In the genomic region with DNA sequence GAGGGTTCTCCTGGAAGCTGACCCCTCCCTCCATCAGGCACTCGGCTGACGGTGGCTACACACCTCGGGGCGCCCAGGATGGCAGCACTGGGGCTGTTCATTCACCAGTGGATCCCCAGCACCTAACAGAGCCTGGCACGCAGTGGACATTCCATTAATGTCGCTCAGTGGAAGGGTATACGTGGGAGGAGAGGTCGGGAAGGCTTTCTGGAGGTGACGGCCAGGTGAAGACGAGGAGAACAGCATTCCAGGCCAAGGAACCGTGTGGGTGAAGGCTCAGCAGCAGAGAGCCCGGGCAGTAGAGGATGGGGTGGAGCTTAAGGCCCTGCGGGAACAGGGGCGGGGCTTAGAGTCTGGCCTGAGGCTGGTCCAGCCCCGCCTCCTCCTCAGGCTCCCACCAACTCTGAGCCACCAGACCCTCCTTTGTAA, we compare ENCODE assay signal across 11 cellular contexts. TPM values are rescaled to one million over a fixed set of nuclear protein-coding genes. Genes with fewer than 3 reads are reported as not detected.
DNase-seq lines count a peak whose midpoint lies in the region; ATAC-seq and TF ChIP-seq lines count a peak whose summit lies in the region.
"Had no signal": no experiment of that assay in that cellular context is flagged by ENCODE, and none has a peak within 500 bp of the region (broad histone marks: within the 10 kb centered on the region; RNA-seq: fewer than 3 reads in every experiment).

No MANE protein-coding gene starts in this region.

- no peak overlapping the region for H3K4me3 ChIP-seq in SJCRH30
- H3K4me3 ChIP-seq: dorsolateral prefrontal cortex had no signal

- POLR2A ChIA-PET in HEK293T (lab: Yijun Ruan, JAX): interaction anchor here (0.6 to 1.3 kb wide), 5 partner anchors 8 to 45 kb away, joined by 3 to 6 read pairs (median 3); a partner anchor contains a TSS

- no peaks in the 10 kb centered on the region for H3K9me3 ChIP-seq in SJCRH30 (replicated peaks)

- DNase-seq in Caki2 (ENCODE audit: low read depth) (peak; percentile 52), HEK293T (ENCODE audit: extremely low spot score) (peak; percentile 88), SJCRH30 (peak; percentile 33 to 58), left kidney (ENCODE audit: low read depth, low spot score) (peak; percentile 78), pons (ENCODE audit: low spot score) (no peak), NK-92 (lab: John Stamatoyannopoulos, UW; ENCODE audit: unreplicated experiment) (no peak)
- DNase-seq: activated CD4-positive, CD25-positive, alpha-beta regulatory T cell; dorsolateral prefrontal cortex; GOT3 had no signal

- H3K27ac ChIP-seq in SJCRH30: no peak overlapping the region
- H3K27ac ChIP-seq: dorsolateral prefrontal cortex had no signal

- ATAC-seq in HG03520 (IDR thresholded peaks at IDR 0.05; ENCODE audit: unreplicated experiment): no peak
- ATAC-seq in GM21825 (IDR thresholded peaks at IDR 0.05; ENCODE audit: unreplicated experiment): no peak

- CTCF ChIA-PET in HEK293T (lab: Yijun Ruan, JAX): interaction anchor here (0.6 to 1.0 kb wide), 2 partner anchors 20 to 30 kb away, joined by 4 to 6 read pairs; no protein-coding TSS in a partner anchor

- in situ Hi-C loops in Caki2 (cut with HindIII; ENCODE audit: low pct_unique_long_range_greater_than_20kb, low sequenced_read_pairs): no loop called here

- no peaks in the 10 kb centered on the region for H3K36me3 ChIP-seq in SJCRH30

- H3K4me1 ChIP-seq in SJCRH30: peaks cover 11% of the 10 kb centered on the region

- H3K27me3 ChIP-seq in SJCRH30: peaks cover 5% of the 10 kb centered on the region

TF ChIP-seq in HEK293T, 16 proteins besides CTCF, POLR2A, EP300 and RAD21:
- TF ChIP-seq ZNF384 (IDR thresholded peaks at IDR 0.05) (no peak), FOXA1 (IDR thresholded peaks at IDR 0.05) (no peak)

RNA-seq across cellular contexts. Expression of a gene that starts 2.5 kb away (rescaled TPM):
- not detected in 2 replicates for total RNA-seq in Caki2 (2014; rRNA removed; shearing (Covaris generic); ENCODE audit: low replicate concordance)
- total RNA-seq in SJCRH30 (2014; rRNA removed; shearing (Covaris generic)): not detected in 2 replicates
- total RNA-seq: dorsolateral prefrontal cortex had no signal

RNA-seq across cellular contexts. Expression of a gene that starts 22.3 kb away (rescaled TPM):
- total RNA-seq in Caki2 (2014; rRNA removed; shearing (Covaris generic); ENCODE audit: low replicate concordance): 275 and 288 TPM in 2 replicates
- 16.0 and 18.7 TPM in 2 replicates for total RNA-seq in SJCRH30 (2014; rRNA removed; shearing (Covaris generic))

RNA-seq across cellular contexts. Expression of a gene that starts 33.7 kb away (rescaled TPM):
- total RNA-seq in Caki2 (2014; rRNA removed; shearing (Covaris generic); ENCODE audit: low replicate concordance): not detected in 2 replicates
- total RNA-seq in SJCRH30 (2014; rRNA removed; shearing (Covaris generic)): 0.32 and 0.56 TPM in 2 replicates

RNA-seq across cellular contexts. Expression of a gene that starts 38.6 kb away (rescaled TPM):
- total RNA-seq in Caki2 (2014; rRNA removed; shearing (Covaris generic); ENCODE audit: low replicate concordance): 527 and 683 TPM in 2 replicates
- 157 and 169 TPM in 2 replicates for total RNA-seq in SJCRH30 (2014; rRNA removed; shearing (Covaris generic))

RNA-seq across cellular contexts. Expression of a gene that starts 43.9 kb away (rescaled TPM):
- total RNA-seq in Caki2 (2014; rRNA removed; shearing (Covaris generic); ENCODE audit: low replicate concordance): 7,960 and 10,766 TPM in 2 replicates
- total RNA-seq in SJCRH30 (2014; rRNA removed; shearing (Covaris generic)): 4,297 and 4,417 TPM in 2 replicates

Comparison
In these comparisons a context has a peak if more than half of its experiments do, and no peak if none do; other contexts are left out.
1. DNase-seq: peak in Caki2 (single experiment), HEK293T (single experiment), SJCRH30 (2 of 2) and left kidney (single experiment); none in pons (single experiment) and NK-92 (single experiment).
2. RNA of a gene that starts 22.3 kb away (total RNA-seq): 275 to 288 TPM in Caki2; 16.0 to 18.7 TPM in SJCRH30; every median in the first group is over 10 times any median in the second.